Comparison of ENCODE assay signal across 8 cellular contexts in genomic region chr1:97849350-97850339, GRCh38.
DNase-seq lines count a peak whose midpoint lies in the region; ATAC-seq and TF ChIP-seq lines count a peak whose summit lies in the region.

No MANE protein-coding gene starts in this region.

- no peak for TF ChIP-seq CTCF in mesothelial cell of epicardium (IDR thresholded peaks at IDR 0.05; ENCODE audit: unreplicated experiment)

- DNase-seq in activated CD4-positive, alpha-beta T cell treated with anti-CD3 and anti-CD28 coated beads for 36 hours: no peak
- DNase-seq in activated CD4-positive, alpha-beta T cell treated with anti-CD3 and anti-CD28 coated beads, Interleukin-2, amount 50 U/mL, for 1 hour: no peak
- DNase-seq in SKM-1 treated with dmso at 0.1 percent for 144 hours (lab: John Stamatoyannopoulos, UW; ENCODE audit: unreplicated experiment) (peak; percentile 86), hepatic stellate cell (ENCODE audit: low spot score) (peak; percentile 63), DMS79 (lab: John Stamatoyannopoulos, UW) (no peak), mesothelial cell of epicardium (ENCODE audit: low spot score in 2 of 2, unreplicated experiment in 2 of 2) (no peak)
- no peak for DNase-seq in activated CD8-positive, alpha-beta memory T cell treated with anti-CD3 and anti-CD28 coated beads for 24 hours

- no peaks in the 10 kb centered on the region for H3K27me3 Mint-ChIP-seq in activated CD4-positive, alpha-beta T cell treated with anti-CD3 and anti-CD28 coated beads for 36 hours
- H3K27me3 Mint-ChIP-seq in mesothelial cell of epicardium (ENCODE audit: low read depth): peaks cover 9% of the 10 kb centered on the region

- H3K36me3 Mint-ChIP-seq in activated CD4-positive, alpha-beta T cell treated with anti-CD3 and anti-CD28 coated beads for 36 hours (ENCODE audit: low read depth): peaks cover 6% of the 10 kb centered on the region
- H3K36me3 Mint-ChIP-seq in mesothelial cell of epicardium: peaks cover 2% of the 10 kb centered on the region

- H3K4me3 Mint-ChIP-seq in activated CD4-positive, alpha-beta T cell treated with anti-CD3 and anti-CD28 coated beads for 36 hours: no peak overlapping the region
- H3K4me3 Mint-ChIP-seq in mesothelial cell of epicardium: no peak overlapping the region

- H3K4me1 Mint-ChIP-seq in activated CD4-positive, alpha-beta T cell treated with anti-CD3 and anti-CD28 coated beads for 36 hours: peaks cover 14% of the 10 kb centered on the region
- H3K4me1 Mint-ChIP-seq in mesothelial cell of epicardium: peaks cover 4% of the 10 kb centered on the region

- CTCF ChIA-PET in activated CD4-positive, alpha-beta T cell treated with anti-CD3 and anti-CD28 coated beads for 36 hours (lab: Charles Lee): interaction anchor here (0.7 kb wide), 1 partner anchor 21 kb away, joined by 4 read pairs; no protein-coding TSS in a partner anchor

- peak; percentile 47 for ATAC-seq in activated CD4-positive, alpha-beta T cell treated with anti-CD3 and anti-CD28 coated beads for 36 hours
- peak; percentile 41 for ATAC-seq in HG03354 (IDR thresholded peaks at IDR 0.05; ENCODE audit: poor library complexity, severe bottlenecking, unreplicated experiment)

- POLR2A ChIA-PET in activated CD4-positive, alpha-beta T cell treated with anti-CD3 and anti-CD28 coated beads for 36 hours (lab: Charles Lee): no interaction called here

- H3K27ac Mint-ChIP-seq in activated CD4-positive, alpha-beta T cell treated with anti-CD3 and anti-CD28 coated beads for 36 hours: peak overlapping the region; percentile 23
- no peak overlapping the region for H3K27ac Mint-ChIP-seq in mesothelial cell of epicardium

- no peaks in the 10 kb centered on the region for H3K9me3 Mint-ChIP-seq in activated CD4-positive, alpha-beta T cell treated with anti-CD3 and anti-CD28 coated beads for 36 hours (ENCODE audit: low read depth)
- H3K9me3 Mint-ChIP-seq in mesothelial cell of epicardium: peaks cover 8% of the 10 kb centered on the region

- intact Hi-C loops in activated CD4-positive, alpha-beta T cell treated with anti-CD3 and anti-CD28 coated beads for 36 hours (cut with DNase I, micrococcal nuclease): no loop called here

Comparison
In these comparisons a context has a peak if more than half of its experiments do, and no peak if none do; other contexts are left out.
1. DNase-seq: peak in SKM-1 treated with dmso at 0.1 percent for 144 hours (single experiment) and hepatic stellate cell (single experiment); none in activated CD4-positive, alpha-beta T cell treated with anti-CD3 and anti-CD28 coated beads for 36 hours (single experiment), activated CD4-positive, alpha-beta T cell treated with anti-CD3 and anti-CD28 coated beads, Interleukin-2, amount 50 U/mL, for 1 hour (single experiment), DMS79 (single experiment), mesothelial cell of epicardium (0 of 2) and activated CD8-positive, alpha-beta memory T cell treated with anti-CD3 and anti-CD28 coated beads for 24 hours (single experiment).